ENCODE assay signal across 8 cellular contexts in the genomic region with DNA sequence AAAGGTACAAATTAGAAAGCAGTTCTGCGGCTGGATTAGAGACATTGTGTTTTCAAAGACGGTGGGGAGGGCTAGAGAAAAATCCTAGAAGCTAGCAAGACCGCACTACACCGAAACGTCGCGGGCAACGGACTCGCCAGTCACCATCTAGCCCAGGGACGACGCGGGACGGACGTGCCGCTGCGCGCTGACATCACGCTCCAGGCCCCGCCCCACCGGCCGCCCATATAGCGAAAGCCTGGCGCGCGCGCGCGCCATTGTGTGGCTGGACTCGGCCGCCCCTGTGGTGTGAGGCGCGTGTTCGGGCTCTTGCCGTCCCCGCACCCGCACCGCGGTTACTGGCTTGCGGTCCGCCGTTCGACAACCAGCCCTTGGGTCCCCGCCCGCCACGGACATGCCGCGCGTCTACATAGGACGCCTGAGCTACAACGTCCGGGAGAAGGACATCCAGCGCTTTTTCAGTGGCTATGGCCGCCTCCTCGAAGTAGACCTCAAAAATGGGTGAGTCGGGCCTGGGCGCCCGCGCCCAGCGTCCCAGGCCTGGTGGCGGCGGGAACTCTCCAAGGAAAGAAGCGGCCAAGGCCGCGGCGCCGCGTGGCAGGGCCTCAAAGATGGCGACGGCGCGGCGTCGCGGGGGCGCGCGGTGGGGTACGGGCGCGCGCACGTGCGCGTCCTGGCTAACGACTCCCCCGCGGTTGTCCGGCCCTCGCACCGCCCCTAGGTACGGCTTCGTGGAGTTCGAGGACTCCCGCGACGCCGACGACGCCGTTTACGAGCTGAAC. TPM values are rescaled to one million over a fixed set of nuclear protein-coding genes. Genes with fewer than 3 reads are reported as not detected.
DNase-seq lines count a peak whose midpoint lies in the region; ATAC-seq and TF ChIP-seq lines count a peak whose summit lies in the region.

TSS of gene SRSF6 (plus strand) at position 257 of the 782 bp plus-strand sequence. CDS start at position 395, 138 bp downstream.

- H3K27ac ChIP-seq in cardiac muscle cell (peak within 1 kb of the TSS; percentile 100), transverse colon (peak within 1 kb of the TSS; percentile 99 to 100 (median 100))

- peak within 1 kb of the TSS; percentile 90 for H3K4me3 Mint-ChIP-seq in activated naive CD8-positive, alpha-beta T cell treated with anti-CD3 and anti-CD28 coated beads, Interleukin-2, amount 50 U/mL, for 24 hours

- H3K4me1 ChIP-seq in cardiac muscle cell (ENCODE audit: low read depth) (peaks cover 6% of the 10 kb centered on the region), transverse colon (peaks cover 3 to 39% (median 17%) of the 10 kb centered on the region in 4 donors)

- peaks cover 39% of the 10 kb centered on the region for H3K36me3 ChIP-seq in cardiac muscle cell
- H3K36me3 ChIP-seq in transverse colon = peaks cover 0 to 32% (median 15%) of the 10 kb centered on the region in 4 donors

- peaks cover 33% of the 10 kb centered on the region for H3K4me1 Mint-ChIP-seq in activated naive CD8-positive, alpha-beta T cell treated with anti-CD3 and anti-CD28 coated beads, Interleukin-2, amount 50 U/mL, for 24 hours

- whole genome bisulfite sequencing in transverse colon (ENCODE audit: low coverage in 1 of 2), 2 donors = 0% methylated on average over 60 of the region's 101 CpGs; no CpG with 5 or more reads in 1 of the 2 donors

- TF ChIP-seq POLR2A in transverse colon (IDR thresholded peaks at IDR 0.05) = peak; percentile 99

- H3K9me3 ChIP-seq in cardiac muscle cell (ENCODE audit: low read depth) = no peaks in the 10 kb centered on the region
- H3K9me3 ChIP-seq in transverse colon = no peaks in the 10 kb centered on the region

- H3K4me3 ChIP-seq in GM12865 (ENCODE audit: low read depth, low read length) (peak within 1 kb of the TSS; percentile 86), cardiac muscle cell (peak within 1 kb of the TSS; percentile 99), transverse colon (peak within 1 kb of the TSS; percentile 90 to 97 (median 96))

- no peaks in the 10 kb centered on the region for H3K9me3 Mint-ChIP-seq in activated naive CD8-positive, alpha-beta T cell treated with anti-CD3 and anti-CD28 coated beads, Interleukin-2, amount 50 U/mL, for 24 hours

- TF ChIP-seq CTCF in GM12865 (IDR thresholded peaks at IDR 0.05; ENCODE audit: insufficient read depth, low read depth, low read length, missing control alignments) = no peak
- no peak for TF ChIP-seq CTCF in cardiac muscle cell (IDR thresholded peaks at IDR 0.05; ENCODE audit: low read depth, low read length)
- peak in 1 of 5 experiments; percentile 31 for TF ChIP-seq CTCF in transverse colon (IDR thresholded peaks at IDR 0.05)

- intact Hi-C loops in transverse colon (cut with DNase I; ENCODE audit: low total_unique reads) = no loop called here

- H3K27me3 Mint-ChIP-seq in activated naive CD8-positive, alpha-beta T cell treated with anti-CD3 and anti-CD28 coated beads, Interleukin-2, amount 50 U/mL, for 24 hours = peaks cover 14% of the 10 kb centered on the region

- no peak for TF ChIP-seq EP300 in transverse colon (IDR thresholded peaks at IDR 0.05; ENCODE audit: low read depth)

- in situ Hi-C loops in transverse colon (cut with MboI; ENCODE audit: low pct_ligation_motif_present in 1 of 4, low pct_unique_long_range_greater_than_20kb in 1 of 4, low sequenced_read_pairs in 3 of 4) = loop anchor here in 1 of 4 donors (25.0 kb wide), 1 partner anchor 629 kb away; no protein-coding TSS in a partner anchor

- peak; percentile 95 for DNase-seq in GM12865 (ENCODE audit: low read depth)
- peak; percentile 98 for DNase-seq in NCI-H1092 treated with DMSO at 0.1 percent for 48 hours (lab: John Stamatoyannopoulos, UW)
- DNase-seq in SW480 (ENCODE audit: low spot score) = peak; percentile 94
- peak; percentile 93 for DNase-seq in activated naive CD8-positive, alpha-beta T cell treated with anti-CD3 and anti-CD28 coated beads, Interleukin-2, amount 50 U/mL, for 24 hours
- DNase-seq in cardiac muscle cell (ENCODE audit: low read depth in 1 of 2, low spot score in 1 of 2) = peak; percentile 93 to 96
- peak; percentile 94 for DNase-seq in pons (ENCODE audit: low spot score)
- peak; percentile 96 for DNase-seq in transverse colon

- peak; percentile 82 for ATAC-seq in HG02623 (IDR thresholded peaks at IDR 0.05; ENCODE audit: unreplicated experiment)
- peak; percentile 83 for ATAC-seq in activated naive CD8-positive, alpha-beta T cell treated with anti-CD3 and anti-CD28 coated beads, Interleukin-2, amount 50 U/mL, for 24 hours

- peaks cover 39% of the 10 kb centered on the region for H3K36me3 Mint-ChIP-seq in activated naive CD8-positive, alpha-beta T cell treated with anti-CD3 and anti-CD28 coated beads, Interleukin-2, amount 50 U/mL, for 24 hours (ENCODE audit: low read depth)

- peak within 1 kb of the TSS; percentile 99 for H3K27ac Mint-ChIP-seq in activated naive CD8-positive, alpha-beta T cell treated with anti-CD3 and anti-CD28 coated beads, Interleukin-2, amount 50 U/mL, for 24 hours

- H3K27me3 ChIP-seq in cardiac muscle cell = no peaks in the 10 kb centered on the region
- H3K27me3 ChIP-seq in transverse colon = no peaks in the 10 kb centered on the region

RNA-seq across cellular contexts. Expression of gene SRSF6, which starts in this region (rescaled TPM):
- total RNA-seq in cardiac muscle cell = 59.1 and 60.7 TPM in 2 replicates
- 47.3 and 56.0 TPM in 2 replicates for polyA plus RNA-seq in cardiac muscle cell
- total RNA-seq in transverse colon = 100 to 1,000 TPM in 1 of 4 donors, 10 to 100 TPM in 3; 48.3 to 194 (median 70.1) TPM

Comparison
In these comparisons a context has a peak if more than half of its experiments do, and no peak if none do; other contexts are left out.
1. Peak in every context shown above with its lines: DNase-seq, ATAC-seq, H3K4me3 ChIP-seq and H3K27ac ChIP-seq.